Comparison of ENCODE assay signal across 14 cellular contexts in genomic region chr17:60439501-60439900, GRCh38. TPM values are rescaled to one million over a fixed set of nuclear protein-coding genes. Genes with fewer than 3 reads are reported as not detected.
A peak's percentile ranks its signal among the peaks of the same experiment; 100 is the strongest.
DNase-seq lines count a peak whose midpoint lies in the region; ATAC-seq, FAIRE-seq and TF ChIP-seq lines count a peak whose summit lies in the region.
"Had no signal": no experiment of that assay in that cellular context is flagged by ENCODE, and none has a peak within 500 bp of the region (broad histone marks: within the 10 kb centered on the region; RNA-seq: fewer than 3 reads in every experiment).

No MANE protein-coding gene starts in this region.

- no peak for ATAC-seq in activated CD8-positive, alpha-beta memory T cell treated with anti-CD3 and anti-CD28 coated beads, Interleukin-2, amount 10 ng/mL, durations not matched to agents 7 days and 5 days
- ATAC-seq: esophagus mucosa; stimulated activated naive CD8-positive, alpha-beta T cell treated with anti-CD3 and anti-CD28 coated beads, Interleukin-15, amount 100 ng/mL, for 72 hours had no signal

- H3K27ac Mint-ChIP-seq in activated CD8-positive, alpha-beta memory T cell treated with anti-CD3 and anti-CD28 coated beads, Interleukin-2, amount 10 ng/mL, durations not matched to agents 7 days and 5 days = no peak overlapping the region
- H3K27ac Mint-ChIP-seq: stimulated activated naive CD8-positive, alpha-beta T cell treated with anti-CD3 and anti-CD28 coated beads, Interleukin-15, amount 100 ng/mL, for 72 hours had no signal

- dilution Hi-C loops in keratinocyte (cut with MboI; ENCODE audit: extremely low pct_ligation_motif_present, low sequenced_read_pairs) = no loop called here

- no peaks in the 10 kb centered on the region for H4K20me1 ChIP-seq in keratinocyte (ENCODE audit: control insufficient read depth, extremely low read depth, insufficient read depth, low read length)

- H3K79me2 ChIP-seq in keratinocyte (ENCODE audit: control insufficient read depth, insufficient read depth, low read length) = no peaks in the 10 kb centered on the region

- CTCF ChIA-PET in activated CD8-positive, alpha-beta memory T cell treated with anti-CD3 and anti-CD28 coated beads, Interleukin-2, amount 10 ng/mL, durations not matched to agents 7 days and 5 days (lab: Charles Lee) = interaction anchor here (1.1 to 1.2 kb wide), 2 partner anchors 298 to 300 kb away, joined by 3 read pairs; no protein-coding TSS in a partner anchor

- H2AFZ ChIP-seq in keratinocyte (ENCODE audit: control insufficient read depth, low read length) = peak overlapping the region; percentile 47

- peaks cover 4% of the 10 kb centered on the region for H3K4me1 Mint-ChIP-seq in activated CD8-positive, alpha-beta memory T cell treated with anti-CD3 and anti-CD28 coated beads, Interleukin-2, amount 10 ng/mL, durations not matched to agents 7 days and 5 days
- H3K4me1 Mint-ChIP-seq: stimulated activated naive CD8-positive, alpha-beta T cell treated with anti-CD3 and anti-CD28 coated beads, Interleukin-15, amount 100 ng/mL, for 72 hours had no signal

- no peaks in the 10 kb centered on the region for H3K9me3 Mint-ChIP-seq in activated CD8-positive, alpha-beta memory T cell treated with anti-CD3 and anti-CD28 coated beads, Interleukin-2, amount 10 ng/mL, durations not matched to agents 7 days and 5 days (ENCODE audit: low read depth)
- H3K9me3 Mint-ChIP-seq: stimulated activated naive CD8-positive, alpha-beta T cell treated with anti-CD3 and anti-CD28 coated beads, Interleukin-15, amount 100 ng/mL, for 72 hours had no signal

- no peak overlapping the region for H3K27ac ChIP-seq in keratinocyte (ENCODE audit: control insufficient read depth, insufficient read depth, low read length)

- no peak for FAIRE-seq in keratinocyte (lab: Jason Lieb, UNC)

- no peak for TF ChIP-seq CTCF in GM12865 (IDR thresholded peaks at IDR 0.05; ENCODE audit: insufficient read depth, low read depth, low read length, missing control alignments)
- TF ChIP-seq CTCF in keratinocyte (optimal IDR thresholded peaks at IDR 0.05 in 1 of 3, IDR thresholded peaks at IDR 0.05 in 1 of 3, conservative IDR thresholded peaks at IDR 0.05 in 1 of 3; ENCODE audit: extremely low read depth in 1 of 3, insufficient read depth in 2 of 3, low read length in 3 of 3) = no peak

- H3K9me3 ChIP-seq in adipocyte (ENCODE audit: control insufficient read depth, low read length) (no peaks in the 10 kb centered on the region), keratinocyte (ENCODE audit: control insufficient read depth, low read depth, low read length) (no peaks in the 10 kb centered on the region)

- H3K27me3 ChIP-seq in adipocyte (replicated peaks; ENCODE audit: control insufficient read depth, insufficient read depth, low read length) (no peaks in the 10 kb centered on the region), keratinocyte (ENCODE audit: control insufficient read depth, extremely low read depth, insufficient read depth, low read length) (no peaks in the 10 kb centered on the region)

- peaks cover 2% of the 10 kb centered on the region for H3K27me3 Mint-ChIP-seq in activated CD8-positive, alpha-beta memory T cell treated with anti-CD3 and anti-CD28 coated beads, Interleukin-2, amount 10 ng/mL, durations not matched to agents 7 days and 5 days

- H3K4me1 ChIP-seq in adipocyte (ENCODE audit: control insufficient read depth, insufficient read depth, low read length) (peaks cover 22% of the 10 kb centered on the region), keratinocyte (ENCODE audit: control insufficient read depth, extremely low read depth, insufficient read depth, low read length) (peaks cover 8% of the 10 kb centered on the region)

- H3K36me3 Mint-ChIP-seq in activated CD8-positive, alpha-beta memory T cell treated with anti-CD3 and anti-CD28 coated beads, Interleukin-2, amount 10 ng/mL, durations not matched to agents 7 days and 5 days = no peaks in the 10 kb centered on the region

- H3K4me2 ChIP-seq in keratinocyte (ENCODE audit: control insufficient read depth, extremely low read depth, insufficient read depth, low read depth, low read length) = peak overlapping the region; percentile 14

- no peak overlapping the region for H3K4me3 Mint-ChIP-seq in activated CD8-positive, alpha-beta memory T cell treated with anti-CD3 and anti-CD28 coated beads, Interleukin-2, amount 10 ng/mL, durations not matched to agents 7 days and 5 days
- H3K4me3 Mint-ChIP-seq: stimulated activated naive CD8-positive, alpha-beta T cell treated with anti-CD3 and anti-CD28 coated beads, Interleukin-15, amount 100 ng/mL, for 72 hours had no signal

- no peaks in the 10 kb centered on the region for H3K36me3 ChIP-seq in adipocyte (ENCODE audit: control insufficient read depth, insufficient read depth, low read length, severe bottlenecking)
- no peaks in the 10 kb centered on the region for H3K36me3 ChIP-seq in keratinocyte (ENCODE audit: control insufficient read depth in 2 of 2, extremely low read depth in 1 of 2, insufficient read depth in 2 of 2, low read length in 2 of 2)

- no peaks in the 10 kb centered on the region for H3K9me1 ChIP-seq in keratinocyte (ENCODE audit: control insufficient read depth, extremely low read depth, insufficient read depth, low read length)

- DNase-seq in GM12865 (ENCODE audit: low read depth) (peak; percentile 50), HT1080 (ENCODE audit: low read depth) (peak; percentile 10), adipocyte (ENCODE audit: low read depth) (peak; percentile 68), keratinocyte (ENCODE audit: low read depth, low spot score) (no peak), T-helper 2 cell (no peak)
- no peak for DNase-seq in activated CD8-positive, alpha-beta memory T cell treated with anti-CD3 and anti-CD28 coated beads for 24 hours
- no peak for DNase-seq in activated CD8-positive, alpha-beta memory T cell treated with anti-CD3 and anti-CD28 coated beads, Interleukin-2, amount 10 ng/mL, durations not matched to agents 7 days and 5 days
- DNase-seq in effector CD8-positive, alpha-beta T cell (lab: John Stamatoyannopoulos, UW) = no peak
- DNase-seq: activated CD4-positive, alpha-beta T cell treated with anti-CD3 and anti-CD28 coated beads for 48 hours; activated effector memory CD4-positive, alpha-beta T cell treated with anti-CD3 and anti-CD28 coated beads, Interleukin-2, amount 50 U/mL, for 16 hours; NCI-H1105 treated with DMSO at 0.1 percent for 48 hours; stimulated activated CD4-positive, alpha-beta T cell treated with anti-CD3 and anti-CD28 coated beads, Interleukin-4, amount 100 ng/mL, for 4 hours; stimulated activated naive CD8-positive, alpha-beta T cell treated with anti-CD3 and anti-CD28 coated beads, Interleukin-15, amount 100 ng/mL, for 72 hours had no signal

- H3K9ac ChIP-seq in adipocyte (ENCODE audit: low read length) = peak overlapping the region; percentile 49
- H3K9ac ChIP-seq in keratinocyte (ENCODE audit: control insufficient read depth, extremely low read depth, insufficient read depth, low read length) = no peak overlapping the region

- no peak overlapping the region for H3K4me3 ChIP-seq in GM12865 (ENCODE audit: low read depth, low read length)
- no peak overlapping the region for H3K4me3 ChIP-seq in adipocyte (ENCODE audit: low read length)
- H3K4me3 ChIP-seq in keratinocyte (ENCODE audit: control insufficient read depth in 2 of 3, extremely low read depth in 1 of 3, insufficient read depth in 2 of 3, low read depth in 1 of 3, low read length in 3 of 3) = no peak overlapping the region

RNA-seq across cellular contexts. Expression of gene CHCT1, which starts 17.2 kb away (rescaled TPM):
- total RNA-seq in HT1080 (2014; rRNA removed; shearing (Covaris generic)) = not detected in 2 replicates
- not detected in 2 replicates for polyA plus RNA-seq in HT1080 (2015; cell fraction: cytosol; rRNA removed)
- polyA plus RNA-seq in HT1080 (2015; cell fraction: nucleus; rRNA removed) = not detected in 2 replicates
- not detected in 3 replicates for polyA plus RNA-seq in keratinocyte
- polyA plus RNA-seq in keratinocyte (2011; ENCODE audit: low read depth) = not detected
- polyA plus RNA-seq in keratinocyte (2011; cell fraction: cytosol; rRNA removed) = not detected in 2 replicates
- not detected in 2 replicates for polyA plus RNA-seq in keratinocyte (2011; cell fraction: nucleus; rRNA removed)
- not detected in 2 replicates for polyA plus RNA-seq in keratinocyte (2012; ENCODE audit: low replicate concordance)
- polyA minus RNA-seq in keratinocyte = not detected in 3 replicates
- not detected for polyA minus RNA-seq in keratinocyte (2011; cell fraction: cytosol; rRNA and poly(A)+ RNA removed)
- not detected in 2 replicates for polyA minus RNA-seq in keratinocyte (2011; cell fraction: nucleus; rRNA and poly(A)+ RNA removed)
- total RNA-seq in activated CD8-positive, alpha-beta memory T cell treated with anti-CD3 and anti-CD28 coated beads, Interleukin-2, amount 10 ng/mL, durations not matched to agents 7 days and 5 days = not detected
- total RNA-seq: esophagus mucosa had no signal

RNA-seq across cellular contexts. Expression of gene USP32, which starts 47.6 kb away (rescaled TPM):
- total RNA-seq in HT1080 (2014; rRNA removed; shearing (Covaris generic)) = 31.7 and 34.4 TPM in 2 replicates
- polyA plus RNA-seq in HT1080 (2015; cell fraction: cytosol; rRNA removed) = 19.8 and 26.1 TPM in 2 replicates
- polyA plus RNA-seq in HT1080 (2015; cell fraction: nucleus; rRNA removed) = 20.5 and 23.5 TPM in 2 replicates
- polyA plus RNA-seq in keratinocyte = 25.6 to 37.6 TPM (median 33.0 TPM) in 3 replicates
- 44.5 TPM for polyA plus RNA-seq in keratinocyte (2011; ENCODE audit: low read depth)
- polyA plus RNA-seq in keratinocyte (2011; cell fraction: cytosol; rRNA removed) = 22.4 and 33.1 TPM in 2 replicates
- polyA plus RNA-seq in keratinocyte (2011; cell fraction: nucleus; rRNA removed) = 35.2 and 36.1 TPM in 2 replicates
- 28.8 and 36.6 TPM in 2 replicates for polyA plus RNA-seq in keratinocyte (2012; ENCODE audit: low replicate concordance)
- polyA minus RNA-seq in keratinocyte = 20.6 to 67.3 TPM (median 25.3 TPM) in 3 replicates
- 27.0 TPM for polyA minus RNA-seq in keratinocyte (2011; cell fraction: cytosol; rRNA and poly(A)+ RNA removed)
- polyA minus RNA-seq in keratinocyte (2011; cell fraction: nucleus; rRNA and poly(A)+ RNA removed) = 35.3 and 86.5 TPM in 2 replicates
- 10 to 100 TPM; 33.4 to 40.4 TPM for total RNA-seq in activated CD8-positive, alpha-beta memory T cell treated with anti-CD3 and anti-CD28 coated beads, Interleukin-2, amount 10 ng/mL, durations not matched to agents 7 days and 5 days

Comparison
In these comparisons a context has a peak if more than half of its experiments do, and no peak if none do; other contexts are left out.
1. DNase-seq: peak in GM12865 (single experiment), HT1080 (single experiment) and adipocyte (single experiment); none in keratinocyte (single experiment), activated CD8-positive, alpha-beta memory T cell treated with anti-CD3 and anti-CD28 coated beads for 24 hours (single experiment), T-helper 2 cell (0 of 5), activated CD8-positive, alpha-beta memory T cell treated with anti-CD3 and anti-CD28 coated beads, Interleukin-2, amount 10 ng/mL, durations not matched to agents 7 days and 5 days (single experiment) and effector CD8-positive, alpha-beta T cell (single experiment).